ENCODE assay signal across 23 cellular contexts in the genomic region with DNA sequence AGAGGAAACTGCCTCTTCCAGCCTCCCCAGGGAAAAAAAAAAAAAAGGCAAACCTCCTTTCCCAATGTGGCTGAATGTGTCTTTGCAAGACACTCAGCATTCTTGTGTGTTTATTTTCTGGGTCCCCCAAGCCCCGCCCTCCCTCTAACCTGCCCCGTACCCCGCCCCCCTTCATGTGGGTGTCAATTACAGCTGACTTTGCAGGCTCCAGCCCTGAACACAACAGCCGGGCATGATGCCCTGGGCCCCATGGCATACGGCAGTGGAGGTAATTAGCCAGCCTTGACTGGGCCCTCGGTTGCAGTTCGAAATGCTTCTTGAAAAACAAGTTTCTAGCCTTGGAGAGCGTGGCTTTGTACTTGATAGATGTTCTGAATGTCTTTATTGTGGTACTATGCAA.
"Had no signal": no experiment of that assay in that cellular context is flagged by ENCODE, and none has a peak within 500 bp of the region (broad histone marks: within the 10 kb centered on the region; RNA-seq: fewer than 3 reads in every experiment).

No MANE protein-coding gene starts in this region.

- H3K27ac Mint-ChIP-seq: immature natural killer cell, naive B cell, nephron had no signal

- H3K4me1 ChIP-seq: foreskin keratinocyte, psoas muscle, stomach, upper lobe of left lung, uterus had no signal

- H3K4me1 Mint-ChIP-seq: endodermal cell, immature natural killer cell, naive B cell, nephron had no signal

- DNase-seq: effector CD4-positive, alpha-beta T cell; endodermal cell; erythroblast; foreskin keratinocyte; immature natural killer cell; left cardiac atrium; left ventricle myocardium superior; mesenchymal stem cell; midbrain; naive B cell; psoas muscle; retina; stimulated activated CD4-positive, alpha-beta T cell treated with anti-CD3 and anti-CD28 coated beads, Interleukin-2, amount 100 ng/mL, for 24 hours; stimulated activated CD4-positive, alpha-beta T cell treated with anti-CD3 and anti-CD28 coated beads, Interleukin-4, amount 100 ng/mL, for 4 hours; stimulated activated naive CD4-positive, alpha-beta T cell; stomach; upper lobe of left lung; uterus had no signal

- H3K36me3 Mint-ChIP-seq: naive B cell had no signal

- H3K9me3 ChIP-seq: psoas muscle, thoracic aorta, upper lobe of left lung, uterus had no signal

- H3K27me3 Mint-ChIP-seq: naive B cell had no signal

- H3K9me3 Mint-ChIP-seq: nephron had no signal

- ATAC-seq: foreskin keratinocyte, left cardiac atrium, left ventricle myocardium superior, psoas muscle, sciatic nerve had no signal

- H3K27ac ChIP-seq: coronary artery, foreskin keratinocyte, psoas muscle, stomach, thoracic aorta, upper lobe of left lung, uterus had no signal

- H3K27me3 ChIP-seq: foreskin keratinocyte, stomach, upper lobe of left lung, uterus had no signal

- H3K4me3 ChIP-seq: coronary artery, lung, psoas muscle, stomach, thoracic aorta, upper lobe of left lung, uterus had no signal

- H3K4me3 Mint-ChIP-seq: endodermal cell, immature natural killer cell, naive B cell, nephron had no signal

- H3K36me3 ChIP-seq: stomach, thoracic aorta, upper lobe of left lung, uterus had no signal
